Comparison of ENCODE assay signal across 8 cellular contexts in the genomic region with DNA sequence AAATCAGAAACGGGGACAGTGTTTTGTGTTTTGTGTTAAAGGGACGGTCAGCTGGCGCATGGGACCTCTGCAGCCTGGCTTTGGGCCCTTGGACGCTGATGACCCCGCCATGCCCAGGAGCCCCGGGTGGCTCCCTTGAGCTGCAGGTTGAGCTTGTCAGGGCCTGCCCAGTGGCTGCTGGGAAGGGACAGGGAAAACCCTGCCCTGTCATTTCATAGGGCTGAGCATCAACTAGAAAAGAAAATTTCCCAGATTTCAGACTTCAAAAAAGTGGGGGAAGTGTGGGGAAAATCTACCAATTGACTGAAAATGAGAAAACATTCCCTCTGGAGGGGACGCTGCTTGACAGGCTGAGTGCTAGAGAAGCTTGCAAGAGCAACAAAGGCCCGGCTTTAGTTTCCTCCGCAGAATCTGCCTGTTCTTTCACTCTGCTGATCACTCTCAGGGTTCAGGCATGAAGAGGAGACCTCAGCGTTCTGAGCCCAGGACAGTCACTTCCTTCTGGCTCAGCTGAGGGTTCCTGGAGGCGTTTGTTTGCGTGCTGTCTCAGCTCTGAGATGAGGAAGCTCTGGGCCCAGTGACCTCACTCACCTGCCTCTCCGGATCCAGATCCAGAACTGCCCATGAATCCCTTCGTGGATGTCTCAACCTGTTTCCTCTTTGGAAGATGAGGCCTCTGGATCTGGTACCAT. TPM values are rescaled to one million over a fixed set of nuclear protein-coding genes. Genes with fewer than 3 reads are reported as not detected.
DNase-seq lines count a peak whose midpoint lies in the region; ATAC-seq and TF ChIP-seq lines count a peak whose summit lies in the region.

No MANE protein-coding gene starts in this region.

- in situ Hi-C loops in Panc1 (cut with HindIII; ENCODE audit: low pct_unique_long_range_greater_than_20kb, low sequenced_read_pairs): no loop called here

- no peaks in the 10 kb centered on the region for H3K27me3 ChIP-seq in Panc1 (ENCODE audit: control insufficient read depth, insufficient read depth, low read length)
- no peaks in the 10 kb centered on the region for H3K27me3 ChIP-seq in Caco-2 (replicated peaks; ENCODE audit: control insufficient read depth, insufficient read depth, low read length)

- no peak overlapping the region for H3K27ac Mint-ChIP-seq in Caco-2 (ENCODE audit: unreplicated experiment)

- no peak overlapping the region for H3K4me3 Mint-ChIP-seq in Caco-2 (ENCODE audit: unreplicated experiment)

- POLR2A ChIA-PET in Panc1 (lab: Charles Lee): interaction anchor here (0.5 kb wide), 1 partner anchor 14 kb away, joined by 3 read pairs; no protein-coding TSS in a partner anchor
- POLR2A ChIA-PET in Caco-2 (lab: Charles Lee): no interaction called here

- peak overlapping the region in 1 of 2 experiments; percentile 9; a peak in 1 of 4 replicates for H3K4me3 ChIP-seq in Panc1 (ENCODE audit: low read depth in 2 of 2, low read length in 2 of 2)
- no peak overlapping the region for H3K4me3 ChIP-seq in Caco-2 (ENCODE audit: low read depth, low read length)

- no peaks in the 10 kb centered on the region for H3K36me3 ChIP-seq in Panc1 (ENCODE audit: control insufficient read depth, insufficient read depth, low read length)
- no peaks in the 10 kb centered on the region for H3K36me3 ChIP-seq in Caco-2 (ENCODE audit: control insufficient read depth, insufficient read depth, low read length)

- H3K27ac ChIP-seq in Panc1 (ENCODE audit: low read length): peak overlapping the region; percentile 69

- DNase-seq in Panc1 (ENCODE audit: low read depth, low spot score) (no peak), globus pallidus (ENCODE audit: low spot score) (peak; percentile 32), NCI-H526 (lab: John Stamatoyannopoulos, UW) (no peak), Caco-2 (no peak), NCI-H82 treated with DMSO at 0.1 percent for 48 hours (lab: John Stamatoyannopoulos, UW; ENCODE audit: unreplicated experiment) (no peak), NCI-H82 (lab: John Stamatoyannopoulos, UW) (no peak)

- TF ChIP-seq CTCF in Panc1 (IDR thresholded peaks at IDR 0.05) (no peak), Caco-2 (IDR thresholded peaks at IDR 0.05; ENCODE audit: insufficient read depth in 1 of 2, low read depth in 1 of 2, low read length in 1 of 2, severe bottlenecking in 1 of 2, unreplicated experiment in 1 of 2) (no peak)

- intact Hi-C loops in Panc1 (cut with micrococcal nuclease; ENCODE audit: unreplicated experiment): no loop called here
- intact Hi-C loops in Caco-2 (cut with micrococcal nuclease; ENCODE audit: unreplicated experiment): no loop called here

- peak; percentile 82 for ATAC-seq in GM18858 (IDR thresholded peaks at IDR 0.05; ENCODE audit: unreplicated experiment)
- ATAC-seq in HG02623 (IDR thresholded peaks at IDR 0.05; ENCODE audit: unreplicated experiment): peak; percentile 88
- peak; percentile 84 for ATAC-seq in Panc1

- no peaks in the 10 kb centered on the region for H3K27me3 Mint-ChIP-seq in Caco-2 (ENCODE audit: insufficient read depth, unreplicated experiment)

- BruUV-seq in Panc1 (replicated peaks; lab: Mats Ljungman, UMichigan) (no TSS peak), Caco-2 (replicated peaks; lab: Mats Ljungman, UMichigan) (no TSS peak)

- peaks cover 3% of the 10 kb centered on the region; the same call in 1 of the 2 replicates for H3K4me1 ChIP-seq in Panc1 (ENCODE audit: control insufficient read depth, insufficient read depth, low read length)
- no peaks in the 10 kb centered on the region for H3K4me1 ChIP-seq in Caco-2

- no peaks in the 10 kb centered on the region for H3K9me3 Mint-ChIP-seq in Caco-2 (ENCODE audit: unreplicated experiment)

- H3K4me1 Mint-ChIP-seq in Caco-2 (ENCODE audit: low read depth, unreplicated experiment): no peaks in the 10 kb centered on the region

- no peaks in the 10 kb centered on the region for H3K36me3 Mint-ChIP-seq in Caco-2 (ENCODE audit: insufficient read depth, unreplicated experiment)

- H3K9me3 ChIP-seq in Panc1 (ENCODE audit: control insufficient read depth, insufficient read depth, low read depth, low read length) (no peaks in the 10 kb centered on the region), Caco-2 (no peaks in the 10 kb centered on the region)

- CTCF ChIA-PET in Panc1 (lab: Charles Lee) (no interaction called here), Caco-2 (lab: Charles Lee) (no interaction called here)

RNA-seq across cellular contexts. Expression of a gene that starts 18.6 kb away (rescaled TPM):
- 201 TPM for total RNA-seq in Panc1 (2021; ENCODE audit: unreplicated experiment)
- 278 TPM for polyA plus RNA-seq in Panc1 (2012; ENCODE audit: insufficient read length)
- 108 and 113 TPM in 2 replicates for total RNA-seq in Caco-2 (2022)
